8 cellular contexts compared by ENCODE assay signal in the genomic region with DNA sequence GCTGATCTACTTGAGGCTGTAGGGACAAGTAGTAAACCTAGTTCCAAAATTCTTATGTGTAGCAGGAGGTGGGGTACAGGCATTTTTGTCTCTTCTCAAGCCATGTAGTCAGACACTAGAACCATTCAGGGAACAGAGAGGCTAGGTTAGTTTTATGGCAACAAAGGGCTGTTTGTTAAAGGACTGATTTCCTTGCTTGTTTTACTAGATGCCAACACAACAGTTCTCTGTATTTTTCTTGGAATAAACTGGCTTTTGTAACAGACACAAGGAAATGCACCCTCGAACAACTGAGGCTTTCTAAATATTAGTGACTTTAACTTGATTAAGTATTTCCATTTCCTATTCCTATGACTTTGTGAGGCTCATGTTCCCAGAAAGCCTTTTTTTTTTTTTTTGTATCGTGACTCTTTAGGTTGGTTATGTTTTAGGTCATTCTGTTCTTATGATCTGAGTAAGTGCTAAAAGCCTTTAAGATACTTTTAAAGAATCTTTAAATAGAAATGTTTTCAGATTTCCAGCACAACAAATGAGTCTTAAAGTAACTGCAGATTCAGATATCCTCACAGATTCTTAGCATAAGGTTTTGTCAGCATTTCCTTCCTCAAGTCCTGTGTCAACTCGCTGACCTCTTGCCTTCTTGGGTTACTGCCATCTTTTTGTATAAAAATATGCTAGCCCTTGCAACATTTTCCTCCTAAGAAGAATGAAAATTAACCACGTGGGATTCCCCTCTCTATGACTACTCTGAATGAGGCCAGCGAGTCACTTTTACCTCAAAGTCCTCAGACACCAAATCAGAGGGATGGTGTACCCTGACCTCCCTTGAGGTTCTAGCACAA.
DNase-seq lines count a peak whose midpoint lies in the region; ATAC-seq, FAIRE-seq and TF ChIP-seq lines count a peak whose summit lies in the region.

No MANE protein-coding gene starts in this region.

- POLR2A ChIA-PET in activated naive CD8-positive, alpha-beta T cell treated with anti-CD3 and anti-CD28 coated beads, Interleukin-2, amount 10 ng/mL, durations not matched to agents 7 days and 5 days (lab: Charles Lee) = no interaction called here

- H3K9me3 Mint-ChIP-seq in activated naive CD8-positive, alpha-beta T cell treated with anti-CD3 and anti-CD28 coated beads, Interleukin-2, amount 10 ng/mL, durations not matched to agents 7 days and 5 days = peaks cover 13% of the 10 kb centered on the region
- peaks cover 20 to 24% of the 10 kb centered on the region in 2 donors for H3K9me3 Mint-ChIP-seq in stimulated activated naive CD8-positive, alpha-beta T cell treated with anti-CD3 and anti-CD28 coated beads, Interleukin-15, amount 100 ng/mL, for 72 hours

- no peaks in the 10 kb centered on the region for H3K36me3 ChIP-seq in small intestine (ENCODE audit: control insufficient read depth in 2 of 2, insufficient read depth in 2 of 2, low read length in 2 of 2)

- no peaks in the 10 kb centered on the region for H3K4me1 ChIP-seq in small intestine (ENCODE audit: control insufficient read depth in 2 of 2, insufficient read depth in 1 of 2, low read depth in 1 of 2, low read length in 1 of 2)

- FAIRE-seq in small intestine (lab: Jason Lieb, UNC) = no peak

- no peaks in the 10 kb centered on the region for H3K27me3 Mint-ChIP-seq in activated naive CD8-positive, alpha-beta T cell treated with anti-CD3 and anti-CD28 coated beads, Interleukin-2, amount 10 ng/mL, durations not matched to agents 7 days and 5 days
- no peaks in the 10 kb centered on the region for H3K27me3 Mint-ChIP-seq in stimulated activated naive CD8-positive, alpha-beta T cell treated with anti-CD3 and anti-CD28 coated beads, Interleukin-15, amount 100 ng/mL, for 72 hours

- TF ChIP-seq POLR2A in GM18505 (IDR thresholded peaks at IDR 0.05; ENCODE audit: borderline replicate concordance, extremely low read depth, insufficient read depth, insufficient read length) = no peak

- no peaks in the 10 kb centered on the region for H3K27me3 ChIP-seq in small intestine (ENCODE audit: control insufficient read depth in 2 of 2, insufficient read depth in 2 of 2, low read length in 2 of 2)

- no peaks in the 10 kb centered on the region for H3K9me3 ChIP-seq in small intestine (ENCODE audit: control insufficient read depth, low read depth)

- no peak overlapping the region for H3K4me3 ChIP-seq in small intestine (ENCODE audit: low read depth in 1 of 2, low read length in 2 of 2)

- no peak overlapping the region for H3K4me3 Mint-ChIP-seq in activated naive CD8-positive, alpha-beta T cell treated with anti-CD3 and anti-CD28 coated beads, Interleukin-2, amount 10 ng/mL, durations not matched to agents 7 days and 5 days
- peak overlapping the region; percentile 39 to 61 for H3K4me3 Mint-ChIP-seq in stimulated activated naive CD8-positive, alpha-beta T cell treated with anti-CD3 and anti-CD28 coated beads, Interleukin-15, amount 100 ng/mL, for 72 hours

- peaks cover 9% of the 10 kb centered on the region for H3K4me1 Mint-ChIP-seq in activated naive CD8-positive, alpha-beta T cell treated with anti-CD3 and anti-CD28 coated beads, Interleukin-2, amount 10 ng/mL, durations not matched to agents 7 days and 5 days
- peaks cover 41% of the 10 kb centered on the region for H3K4me1 Mint-ChIP-seq in stimulated activated naive CD8-positive, alpha-beta T cell treated with anti-CD3 and anti-CD28 coated beads, Interleukin-15, amount 100 ng/mL, for 72 hours

- WGBS in small intestine, 3 donors = 24 to 54% (median 30%) methylated on average over 5 of the region's 5 CpGs

- DNase-seq in activated naive CD8-positive, alpha-beta T cell treated with anti-CD3 and anti-CD28 coated beads, Interleukin-2, amount 10 ng/mL, durations not matched to agents 7 days and 5 days = no peak
- DNase-seq in inferior parietal cortex (ENCODE audit: extremely low spot score) (peak; percentile 80), DMS 273 treated with DMSO at 0.1 percent for 48 hours (lab: John Stamatoyannopoulos, UW) (no peak), small intestine (no peak)
- peak; percentile 33 to 64 for DNase-seq in stimulated activated naive CD8-positive, alpha-beta T cell treated with anti-CD3 and anti-CD28 coated beads, Interleukin-15, amount 100 ng/mL, for 72 hours
- DNase-seq in effector CD8-positive, alpha-beta T cell (lab: John Stamatoyannopoulos, UW) = no peak

- ATAC-seq in GM18505 (IDR thresholded peaks at IDR 0.05; ENCODE audit: unreplicated experiment) (peak; percentile 41), HG03378 (IDR thresholded peaks at IDR 0.05; ENCODE audit: unreplicated experiment) (peak; percentile 56)
- peak; percentile 54 for ATAC-seq in activated naive CD8-positive, alpha-beta T cell treated with anti-CD3 and anti-CD28 coated beads, Interleukin-2, amount 10 ng/mL, durations not matched to agents 7 days and 5 days (ENCODE audit: low read depth)
- peak; percentile 91 for ATAC-seq in stimulated activated naive CD8-positive, alpha-beta T cell treated with anti-CD3 and anti-CD28 coated beads, Interleukin-15, amount 100 ng/mL, for 72 hours

- peaks cover 22% of the 10 kb centered on the region for H3K36me3 Mint-ChIP-seq in activated naive CD8-positive, alpha-beta T cell treated with anti-CD3 and anti-CD28 coated beads, Interleukin-2, amount 10 ng/mL, durations not matched to agents 7 days and 5 days

- no peak overlapping the region for H3K27ac Mint-ChIP-seq in activated naive CD8-positive, alpha-beta T cell treated with anti-CD3 and anti-CD28 coated beads, Interleukin-2, amount 10 ng/mL, durations not matched to agents 7 days and 5 days
- H3K27ac Mint-ChIP-seq in stimulated activated naive CD8-positive, alpha-beta T cell treated with anti-CD3 and anti-CD28 coated beads, Interleukin-15, amount 100 ng/mL, for 72 hours = peak overlapping the region; percentile 78 to 89

- H3K27ac ChIP-seq in small intestine (ENCODE audit: low read depth in 1 of 2, low read length in 1 of 2) = peak overlapping the region in 1 of 2 donors; percentile 43

Comparison
In these comparisons a context has a peak if more than half of its experiments do, and no peak if none do; other contexts are left out.
1. ATAC-seq: peak in every context shown above with its lines; median percentile 91 in stimulated activated naive CD8-positive, alpha-beta T cell treated with anti-CD3 and anti-CD28 coated beads, Interleukin-15, amount 100 ng/mL, for 72 hours; 56 in HG03378; 54 in activated naive CD8-positive, alpha-beta T cell treated with anti-CD3 and anti-CD28 coated beads, Interleukin-2, amount 10 ng/mL, durations not matched to agents 7 days and 5 days; 41 in GM18505.
2. DNase-seq: peak in inferior parietal cortex (single experiment) and stimulated activated naive CD8-positive, alpha-beta T cell treated with anti-CD3 and anti-CD28 coated beads, Interleukin-15, amount 100 ng/mL, for 72 hours (2 of 2); none in activated naive CD8-positive, alpha-beta T cell treated with anti-CD3 and anti-CD28 coated beads, Interleukin-2, amount 10 ng/mL, durations not matched to agents 7 days and 5 days (single experiment), DMS 273 treated with DMSO at 0.1 percent for 48 hours (single experiment), effector CD8-positive, alpha-beta T cell (single experiment) and small intestine (single experiment).